In genomic region chr5:17289681-17290619, GRCh38 we compare ENCODE assay signal across 30 cellular contexts.
A peak's percentile ranks its signal among the peaks of the same experiment; 100 is the strongest.
DNase-seq lines count a peak whose midpoint lies in the region; ATAC-seq and TF ChIP-seq lines count a peak whose summit lies in the region.
"Had no signal": no experiment of that assay in that cellular context is flagged by ENCODE, and none has a peak within 500 bp of the region (broad histone marks: within the 10 kb centered on the region; RNA-seq: fewer than 3 reads in every experiment).

No MANE protein-coding gene starts in this region.

- no peaks in the 10 kb centered on the region for H3K27me3 Mint-ChIP-seq in Caco-2 (ENCODE audit: insufficient read depth, unreplicated experiment)
- H3K27me3 Mint-ChIP-seq: activated CD4-positive, alpha-beta memory T cell treated with anti-CD3 and anti-CD28 coated beads, Interleukin-2, amount 10 ng/mL, durations not matched to agents 7 days and 5 days; activated naive CD4-positive, alpha-beta T cell treated with anti-CD3 and anti-CD28 coated beads, Interleukin-2, amount 10 ng/mL, durations not matched to agents 7 days and 5 days; IgD-negative memory B cell had no signal

- peaks cover 16% of the 10 kb centered on the region for H3K4me1 ChIP-seq in Caco-2
- no peaks in the 10 kb centered on the region for H3K4me1 ChIP-seq in fibroblast of lung (ENCODE audit: control insufficient read depth, extremely low read depth, insufficient read depth, low read length)
- H3K4me1 ChIP-seq in neutrophil (ENCODE audit: control insufficient read depth in 1 of 2, insufficient read depth in 1 of 2, low read depth in 1 of 2, low read length in 1 of 2), result peaks cover 11 to 14% of the 10 kb centered on the region in 2 experiments
- H3K4me1 ChIP-seq: upper lobe of left lung had no signal

- H3K9me3 ChIP-seq in Caco-2 (peaks cover 3% of the 10 kb centered on the region; the same call in 1 of the 2 replicates), fibroblast of lung (ENCODE audit: control insufficient read depth, insufficient read depth, low read depth, low read length) (no peaks in the 10 kb centered on the region), neutrophil (no peaks in the 10 kb centered on the region)
- H3K9me3 ChIP-seq: ovary, upper lobe of left lung had no signal

- H3K4me3 ChIP-seq in Caco-2 (ENCODE audit: low read depth, low read length) (no peak overlapping the region), fibroblast of lung (replicated peaks in 1 of 4; ENCODE audit: control extremely low read depth in 1 of 4, insufficient read depth in 1 of 4, low read depth in 3 of 4, low read length in 4 of 4) (no peak overlapping the region), neutrophil (ENCODE audit: low read depth in 1 of 2, low read length in 1 of 2) (no peak overlapping the region)
- H3K4me3 ChIP-seq: GM12878, ovary, upper lobe of left lung had no signal

- POLR2A ChIA-PET in Caco-2 (lab: Charles Lee), result no interaction called here

- H4K20me1 ChIP-seq in fibroblast of lung (ENCODE audit: control insufficient read depth, extremely low read depth, insufficient read depth, low read length), result no peaks in the 10 kb centered on the region

- H3K27me3 ChIP-seq in Caco-2 (replicated peaks; ENCODE audit: control insufficient read depth, insufficient read depth, low read length) (no peaks in the 10 kb centered on the region), fibroblast of lung (ENCODE audit: control insufficient read depth, insufficient read depth, low read length) (no peaks in the 10 kb centered on the region), neutrophil (no peaks in the 10 kb centered on the region)
- H3K27me3 ChIP-seq: ovary, upper lobe of left lung had no signal

- no peak overlapping the region for H3K27ac ChIP-seq in fibroblast of lung (ENCODE audit: insufficient read depth, low read length)
- H3K27ac ChIP-seq in neutrophil, result peak overlapping the region; percentile 25
- H3K27ac ChIP-seq: ovary, upper lobe of left lung had no signal

- H3K36me3 ChIP-seq in Caco-2 (ENCODE audit: control insufficient read depth, insufficient read depth, low read length) (no peaks in the 10 kb centered on the region), fibroblast of lung (ENCODE audit: control insufficient read depth, insufficient read depth, low read length) (no peaks in the 10 kb centered on the region), neutrophil (no peaks in the 10 kb centered on the region)
- H3K36me3 ChIP-seq: ovary, upper lobe of left lung had no signal

- intact Hi-C loops in Caco-2 (cut with micrococcal nuclease; ENCODE audit: unreplicated experiment), result loop anchor here (1.0 to 5.0 kb wide), 2 partner anchors 15 to 68 kb away; no protein-coding TSS in a partner anchor
- intact Hi-C loops in sciatic nerve (cut with DNase I), result no loop called here

- H3K4me3 Mint-ChIP-seq in Caco-2 (ENCODE audit: unreplicated experiment), result peak overlapping the region; percentile 34
- H3K4me3 Mint-ChIP-seq: activated CD4-positive, alpha-beta memory T cell treated with anti-CD3 and anti-CD28 coated beads, Interleukin-2, amount 10 ng/mL, durations not matched to agents 7 days and 5 days; activated naive CD4-positive, alpha-beta T cell treated with anti-CD3 and anti-CD28 coated beads, Interleukin-2, amount 10 ng/mL, durations not matched to agents 7 days and 5 days; CD14-positive monocyte; IgD-negative memory B cell; naive thymus-derived CD8-positive, alpha-beta T cell had no signal

- no peak overlapping the region for H2AFZ ChIP-seq in fibroblast of lung (ENCODE audit: low read length)

- H3K4me1 Mint-ChIP-seq in Caco-2 (ENCODE audit: low read depth, unreplicated experiment), result peaks cover 31% of the 10 kb centered on the region
- H3K4me1 Mint-ChIP-seq: activated CD4-positive, alpha-beta memory T cell treated with anti-CD3 and anti-CD28 coated beads, Interleukin-2, amount 10 ng/mL, durations not matched to agents 7 days and 5 days; activated naive CD4-positive, alpha-beta T cell treated with anti-CD3 and anti-CD28 coated beads, Interleukin-2, amount 10 ng/mL, durations not matched to agents 7 days and 5 days; naive thymus-derived CD8-positive, alpha-beta T cell had no signal

- ATAC-seq in GM18511 (IDR thresholded peaks at IDR 0.05; ENCODE audit: unreplicated experiment), result no peak
- ATAC-seq in sciatic nerve, result no peak
- ATAC-seq: GM12878; naive thymus-derived CD8-positive, alpha-beta T cell; SK-N-SH treated with all-trans-retinoic acid at 6 μM for 48 hours had no signal

- peak; percentile 63 to 64 for DNase-seq in Caco-2
- DNase-seq in RPMI7951 (ENCODE audit: low read depth), result peak; percentile 61
- DNase-seq in fibroblast of lung (ENCODE audit: low read depth in 2 of 2), result peak in 1 of 2 donors; percentile 79
- no peak for DNase-seq in effector CD4-positive, alpha-beta T cell
- DNase-seq in amygdala (lab: John Stamatoyannopoulos, UW), result no peak
- no peak for DNase-seq in sciatic nerve (ENCODE audit: low spot score)
- DNase-seq: ACHN; activated CD4-positive, alpha-beta memory T cell treated with anti-CD3 and anti-CD28 coated beads, Interleukin-2, amount 10 ng/mL, durations not matched to agents 7 days and 5 days; activated CD4-positive, alpha-beta T cell treated with anti-CD3 and anti-CD28 coated beads for 1 hour; activated CD8-positive, alpha-beta memory T cell treated with anti-CD3 and anti-CD28 coated beads, Interleukin-2, amount 50 U/mL, for 48 hours; activated naive CD4-positive, alpha-beta T cell treated with anti-CD3 and anti-CD28 coated beads, Interleukin-2, amount 10 ng/mL, durations not matched to agents 7 days and 5 days; central memory CD4-positive, alpha-beta T cell; dermis blood vessel endothelial cell; H7; midbrain; naive thymus-derived CD8-positive, alpha-beta T cell; NCI-H1092 treated with DMSO at 0.1 percent for 48 hours; NCI-H2029; NCI-H2227 treated with DMSO at 0.1 percent for 48 hours; NCI-H774; ovary; stimulated activated CD4-positive, alpha-beta T cell treated with anti-CD3 and anti-CD28 coated beads, Interleukin-2, amount 100 ng/mL, for 24 hours; T-helper 2 cell; upper lobe of left lung had no signal

- H3K9ac ChIP-seq in fibroblast of lung (ENCODE audit: insufficient read depth, low read length), result no peak overlapping the region

- no peak for TF ChIP-seq CTCF in Caco-2 (IDR thresholded peaks at IDR 0.05; ENCODE audit: insufficient read depth in 1 of 2, low read depth in 1 of 2, low read length in 1 of 2, severe bottlenecking in 1 of 2, unreplicated experiment in 1 of 2)
- TF ChIP-seq CTCF in fibroblast of lung (conservative IDR thresholded peaks at IDR 0.05 in 1 of 2, IDR thresholded peaks at IDR 0.05 in 1 of 2; ENCODE audit: low read depth in 1 of 2, low read length in 2 of 2), result no peak
- no peak for TF ChIP-seq CTCF in neutrophil (IDR thresholded peaks at IDR 0.05)

- no peaks in the 10 kb centered on the region for H3K79me2 ChIP-seq in fibroblast of lung (ENCODE audit: control insufficient read depth, insufficient read depth, low read length)

- CTCF ChIA-PET in Caco-2 (lab: Charles Lee), result interaction anchor here (0.6 kb wide), 1 partner anchor 74 kb away, joined by 3 read pairs; no protein-coding TSS in a partner anchor

- peak overlapping the region; percentile 77 for H3K27ac Mint-ChIP-seq in Caco-2 (ENCODE audit: unreplicated experiment)
- H3K27ac Mint-ChIP-seq: activated CD4-positive, alpha-beta memory T cell treated with anti-CD3 and anti-CD28 coated beads, Interleukin-2, amount 10 ng/mL, durations not matched to agents 7 days and 5 days; activated naive CD4-positive, alpha-beta T cell treated with anti-CD3 and anti-CD28 coated beads, Interleukin-2, amount 10 ng/mL, durations not matched to agents 7 days and 5 days; naive thymus-derived CD8-positive, alpha-beta T cell had no signal

- peaks cover 15% of the 10 kb centered on the region for H3K9me3 Mint-ChIP-seq in Caco-2 (ENCODE audit: unreplicated experiment)

- H3K4me2 ChIP-seq in fibroblast of lung (ENCODE audit: extremely low read depth, insufficient read depth, low read length), result peak overlapping the region; percentile 13

- H3K36me3 Mint-ChIP-seq in Caco-2 (ENCODE audit: insufficient read depth, unreplicated experiment), result peaks cover 15% of the 10 kb centered on the region
- H3K36me3 Mint-ChIP-seq: activated naive CD4-positive, alpha-beta T cell treated with anti-CD3 and anti-CD28 coated beads, Interleukin-2, amount 10 ng/mL, durations not matched to agents 7 days and 5 days; CD14-positive monocyte; IgD-negative memory B cell; naive thymus-derived CD8-positive, alpha-beta T cell had no signal

- BruUV-seq in Caco-2 (replicated peaks; lab: Mats Ljungman, UMichigan), result no TSS peak

Comparison
In these comparisons a context has a peak if more than half of its experiments do, and no peak if none do; other contexts are left out.
1. DNase-seq: peak in Caco-2 (2 of 2) and RPMI7951 (single experiment); none in effector CD4-positive, alpha-beta T cell (single experiment), amygdala (0 of 56) and sciatic nerve (single experiment).